Comparison of ENCODE assay signal across 8 cellular contexts in genomic region chr1:44775930-44776748, GRCh38. TPM values are rescaled to one million over a fixed set of nuclear protein-coding genes. Genes with fewer than 3 reads are reported as not detected.
DNase-seq lines count a peak whose midpoint lies in the region; ATAC-seq and TF ChIP-seq lines count a peak whose summit lies in the region.

No MANE protein-coding gene starts in this region.

- intact Hi-C loops in heart left ventricle (cut with DNase I) (loop anchor here in 5 of 10 donors (2.0 to 10.0 kb wide), 5 partner anchors 39 to 529 kb away; partner anchors contain the start of genes RNU5D-1 (in 2 of the 5) and KIF2C (in 1 of the 5)), Right ventricle myocardium inferior (cut with DNase I) (loop anchor here (2.0 to 5.0 kb wide), 2 partner anchors 37 to 231 kb away; partner anchors contain the start of gene KIF2C)

- no peak for TF ChIP-seq POLR2A in heart left ventricle (IDR thresholded peaks at IDR 0.05)

- H3K9ac ChIP-seq in HUES6 (ENCODE audit: low read length) (peak overlapping the region; percentile 98), parathyroid adenoma (peak overlapping the region; percentile 76)

- DNase-seq in heart left ventricle (peak in 1 of 5 donors; percentile 71), Right ventricle myocardium inferior (ENCODE audit: missing footprints) (no peak), activated T-cell treated with anti-CD3 and anti-CD28 coated beads for 4 hours (peak; percentile 36), fibroblast of villous mesenchyme (ENCODE audit: low read depth) (peak; percentile 27), NCI-H524 treated with DMSO at 0.1 percent for 48 hours (lab: John Stamatoyannopoulos, UW) (no peak), AG08396 (ENCODE audit: low spot score) (no peak)

- no peaks in the 10 kb centered on the region for H3K79me2 ChIP-seq in parathyroid adenoma

- H3K9me3 ChIP-seq in heart left ventricle (no peaks in the 10 kb centered on the region), HUES6 (ENCODE audit: control insufficient read depth, insufficient read depth, low read depth, low read length) (no peaks in the 10 kb centered on the region), parathyroid adenoma (ENCODE audit: control insufficient read depth, low read length) (no peaks in the 10 kb centered on the region)

- H3K27me3 ChIP-seq in heart left ventricle (no peaks in the 10 kb centered on the region), HUES6 (ENCODE audit: control insufficient read depth, insufficient read depth, low read length) (no peaks in the 10 kb centered on the region), parathyroid adenoma (ENCODE audit: control insufficient read depth, insufficient read depth, low read length) (no peaks in the 10 kb centered on the region)

- H3K27ac ChIP-seq in heart left ventricle, result peak overlapping the region; percentile 85 to 99 (median 95)
- peak overlapping the region; percentile 90 for H3K27ac ChIP-seq in HUES6 (ENCODE audit: low read depth, low read length)
- peak overlapping the region; percentile 91 for H3K27ac ChIP-seq in parathyroid adenoma

- H3K4me1 ChIP-seq in heart left ventricle (peaks cover 2 to 38% (median 23%) of the 10 kb centered on the region in 12 donors), HUES6 (ENCODE audit: control insufficient read depth, insufficient read depth, low read length) (0 out of 2 replicates have a peak, but pooled peaks cover 6% of the 10 kb centered on the region), parathyroid adenoma (no peaks in the 10 kb centered on the region)

- ATAC-seq in heart left ventricle (peak in 3 of 4 donors; percentile 5 to 15 (median 7)), Right ventricle myocardium inferior (no peak)

- peaks cover 0 to 49% (median 45%) of the 10 kb centered on the region in 9 donors for H3K36me3 ChIP-seq in heart left ventricle
- H3K36me3 ChIP-seq in HUES6 (ENCODE audit: control insufficient read depth, insufficient read depth, low read length), result peaks cover 49% of the 10 kb centered on the region
- H3K36me3 ChIP-seq in parathyroid adenoma (ENCODE audit: control insufficient read depth, insufficient read depth, low read length), result no peaks in the 10 kb centered on the region

- H3K4me3 ChIP-seq in heart left ventricle (peak overlapping the region; percentile 59 to 95 (median 85)), HUES6 (ENCODE audit: low read depth, low read length) (peak overlapping the region; percentile 72), fibroblast of villous mesenchyme (ENCODE audit: low read depth, low read length) (peak overlapping the region; percentile 95), parathyroid adenoma (ENCODE audit: low read depth, low read length) (peak overlapping the region; percentile 95)

- H2AFZ ChIP-seq in parathyroid adenoma, result peak overlapping the region; percentile 96

- TF ChIP-seq CTCF in heart left ventricle (IDR thresholded peaks at IDR 0.05), result no peak
- TF ChIP-seq CTCF in fibroblast of villous mesenchyme (IDR thresholded peaks at IDR 0.05; ENCODE audit: insufficient read depth, low read depth, low read length), result no peak
- no peak for TF ChIP-seq CTCF in parathyroid adenoma (IDR thresholded peaks at IDR 0.05)

- 7 to 18% (median 10%) methylated on average over 17 to 38 of the region's 38 CpGs for WGBS in heart left ventricle, 4 donors

- peak overlapping the region; percentile 95 for H3K4me2 ChIP-seq in parathyroid adenoma (ENCODE audit: low read length)

RNA-seq across cellular contexts. Expression of gene RPS8, which starts 0.8 kb away (rescaled TPM):
- 1,000 to 10,000 TPM in 3 of 9 donors, 100 to 1,000 TPM in 6; 576 to 1,019 (median 853) TPM for total RNA-seq in heart left ventricle
- polyA plus RNA-seq in heart left ventricle, result 1,000 to 10,000 TPM; 1,199 to 1,848 TPM
- total RNA-seq in Right ventricle myocardium inferior, result 833 TPM
- 1,148 and 1,233 TPM in 2 replicates for total RNA-seq in fibroblast of villous mesenchyme

RNA-seq across cellular contexts. Expression of gene BEST4, which starts 11.8 kb away (rescaled TPM):
- total RNA-seq in heart left ventricle, result under 1 TPM in 3 of 9 donors, not detected in 6; 0.09 to 0.32 (median 0.23) TPM
- polyA plus RNA-seq in heart left ventricle, result under 1 TPM; 0.06 to 0.11 TPM
- not detected for total RNA-seq in Right ventricle myocardium inferior
- total RNA-seq in fibroblast of villous mesenchyme, result not detected in 2 replicates

RNA-seq across cellular contexts. Expression of gene PLK3, which starts 24.0 kb away (rescaled TPM):
- total RNA-seq in heart left ventricle (10 to 100 TPM in 2 of 9 donors, 1 to 10 TPM in 7; 4.5 to 17.9 (median 6.6) TPM), Right ventricle myocardium inferior (6.4 TPM), fibroblast of villous mesenchyme (44.0 and 44.5 TPM in 2 replicates)
- 1 to 10 TPM; 5.8 to 6.9 TPM for polyA plus RNA-seq in heart left ventricle

RNA-seq across cellular contexts. Expression of gene DYNLT4, which starts 31.0 kb away (rescaled TPM):
- 1 to 10 TPM in 3 of 9 donors, under 1 TPM in 5, not detected in 1; 0.54 to 1.0 (median 0.82) TPM for total RNA-seq in heart left ventricle
- 1 to 10 TPM in 1 of 2 donors, under 1 TPM in 1; 0.36 to 1.7 TPM for polyA plus RNA-seq in heart left ventricle
- total RNA-seq in Right ventricle myocardium inferior, result 1.0 TPM
- under 0.01 TPM in 1 of 2 replicates, not detected in the other for total RNA-seq in fibroblast of villous mesenchyme

RNA-seq across cellular contexts. Expression of gene BTBD19, which starts 32.2 kb away (rescaled TPM):
- 1 to 10 TPM in 8 of 9 donors, under 1 TPM in 1; 0.56 to 7.4 (median 2.8) TPM for total RNA-seq in heart left ventricle
- 1 to 10 TPM; 2.6 to 6.2 TPM for polyA plus RNA-seq in heart left ventricle
- 2.8 TPM for total RNA-seq in Right ventricle myocardium inferior
- 11.6 and 13.0 TPM in 2 replicates for total RNA-seq in fibroblast of villous mesenchyme

Comparison
In these comparisons a context has a peak if more than half of its experiments do, and no peak if none do; other contexts are left out.
1. DNase-seq: peak in activated T-cell treated with anti-CD3 and anti-CD28 coated beads for 4 hours (single experiment) and fibroblast of villous mesenchyme (single experiment); none in Right ventricle myocardium inferior (single experiment), NCI-H524 treated with DMSO at 0.1 percent for 48 hours (single experiment) and AG08396 (single experiment).
2. Peak in every context shown above with its lines, with median percentiles within 50 percentile points of each other: H3K27ac ChIP-seq and H3K4me3 ChIP-seq.